ENCODE assay signal across 8 cellular contexts in genomic region chr19:1269065-1269477, GRCh38. TPM values are rescaled to one million over a fixed set of nuclear protein-coding genes. Genes with fewer than 3 reads are reported as not detected.
A peak's percentile ranks its signal among the peaks of the same experiment; 100 is the strongest.
DNase-seq lines count a peak whose midpoint lies in the region; ATAC-seq and TF ChIP-seq lines count a peak whose summit lies in the region.

CIRBP (plus strand) TSS chr19:1269332; CDS start chr19:1270934, 1,602 bp downstream.

- H3K27ac Mint-ChIP-seq in T-helper 2 cell treated with Interferon-gamma antibody and Interleukin-4, amounts not matched to agents 5 μg/mL and 100 μg/mL, for 36 hours: peak within 1 kb of the TSS; percentile 89

- H3K4me1 ChIP-seq in right atrium auricular region (peaks cover 0 to 85% of the 10 kb centered on the region in 2 donors), uterus (peaks cover 41 to 63% of the 10 kb centered on the region in 2 donors)

- DNase-seq in NCI-H2029 (lab: John Stamatoyannopoulos, UW) (peak; percentile 98), anterior cingulate cortex (lab: John Stamatoyannopoulos, UW) (peak; percentile 78 to 100 (median 99)), right atrium auricular region (ENCODE audit: low spot score) (peak; percentile 100), putamen (ENCODE audit: low spot score) (peak; percentile 99), uterus (peak; percentile 100)
- peak; percentile 100 for DNase-seq in T-helper 2 cell treated with Interferon-gamma antibody and Interleukin-4, amounts not matched to agents 5 μg/mL and 100 μg/mL, for 36 hours (ENCODE audit: low spot score)

- peaks cover 39% of the 10 kb centered on the region for H3K4me1 Mint-ChIP-seq in T-helper 2 cell treated with Interferon-gamma antibody and Interleukin-4, amounts not matched to agents 5 μg/mL and 100 μg/mL, for 36 hours (ENCODE audit: low read depth)

- H3K27ac ChIP-seq in right atrium auricular region: peak within 1 kb of the TSS; percentile 88 to 94
- H3K27ac ChIP-seq in uterus: peak within 1 kb of the TSS; percentile 96 to 99

- H3K36me3 ChIP-seq in right atrium auricular region: peaks cover 37% of the 10 kb centered on the region
- no peaks in the 10 kb centered on the region for H3K36me3 ChIP-seq in uterus

- H3K9me3 ChIP-seq in right atrium auricular region: no peaks in the 10 kb centered on the region
- no peaks in the 10 kb centered on the region for H3K9me3 ChIP-seq in uterus

- intact Hi-C loops in uterus (cut with DNase I; ENCODE audit: low total_unique reads): no loop called here

- peak within 1 kb of the TSS; percentile 83 for H3K4me3 Mint-ChIP-seq in T-helper 2 cell treated with Interferon-gamma antibody and Interleukin-4, amounts not matched to agents 5 μg/mL and 100 μg/mL, for 36 hours

- peaks cover 40% of the 10 kb centered on the region for H3K36me3 Mint-ChIP-seq in T-helper 2 cell treated with Interferon-gamma antibody and Interleukin-4, amounts not matched to agents 5 μg/mL and 100 μg/mL, for 36 hours (ENCODE audit: low read depth)

- peaks cover 3% of the 10 kb centered on the region for H3K27me3 Mint-ChIP-seq in T-helper 2 cell treated with Interferon-gamma antibody and Interleukin-4, amounts not matched to agents 5 μg/mL and 100 μg/mL, for 36 hours (ENCODE audit: low read depth)

- no peaks in the 10 kb centered on the region for H3K9me3 Mint-ChIP-seq in T-helper 2 cell treated with Interferon-gamma antibody and Interleukin-4, amounts not matched to agents 5 μg/mL and 100 μg/mL, for 36 hours

- H3K4me3 ChIP-seq in right atrium auricular region (peak within 1 kb of the TSS; percentile 61 to 62), uterus (peak within 1 kb of the TSS; percentile 48 to 65)

- TF ChIP-seq POLR2A in uterus (IDR thresholded peaks at IDR 0.05): peak; percentile 94 to 100

- no peak for TF ChIP-seq CTCF in right atrium auricular region (IDR thresholded peaks at IDR 0.05)
- TF ChIP-seq CTCF in uterus (IDR thresholded peaks at IDR 0.05): peak in 1 of 4 experiments; percentile 37

- ATAC-seq in GM18499 (IDR thresholded peaks at IDR 0.05; ENCODE audit: insufficient read depth, unreplicated experiment): peak; percentile 36
- peak; percentile 44 for ATAC-seq in HG02943 (IDR thresholded peaks at IDR 0.05; ENCODE audit: low read depth, unreplicated experiment)

- H3K27me3 ChIP-seq in right atrium auricular region: no peaks in the 10 kb centered on the region
- H3K27me3 ChIP-seq in uterus: no peaks in the 10 kb centered on the region

RNA-seq across cellular contexts. Expression of gene CIRBP, which starts in this region (rescaled TPM):
- total RNA-seq in right atrium auricular region: 100 to 1,000 TPM; 288 to 385 TPM
- total RNA-seq in uterus: 100 to 1,000 TPM; 235 to 950 (median 535) TPM

Comparison
In these comparisons a context has a peak if more than half of its experiments do, and no peak if none do; other contexts are left out.
1. Peak in every context shown above with its lines: DNase-seq, ATAC-seq, H3K4me3 ChIP-seq and H3K27ac ChIP-seq.